Comparison of ENCODE assay signal across 12 cellular contexts in genomic region chr3:181941250-181941649, GRCh38.
DNase-seq lines count a peak whose midpoint lies in the region; ATAC-seq lines count a peak whose summit lies in the region.
"Had no signal": no experiment of that assay in that cellular context is flagged by ENCODE, and none has a peak within 500 bp of the region (broad histone marks: within the 10 kb centered on the region; RNA-seq: fewer than 3 reads in every experiment).

No MANE protein-coding gene starts in this region.

- no peaks in the 10 kb centered on the region for H3K27me3 Mint-ChIP-seq in activated CD4-positive, alpha-beta memory T cell treated with anti-CD3 and anti-CD28 coated beads, Interleukin-2, amount 10 ng/mL, durations not matched to agents 7 days and 5 days
- H3K27me3 Mint-ChIP-seq: brain; effector memory CD8-positive, alpha-beta T cell had no signal

- no peak overlapping the region for H3K27ac Mint-ChIP-seq in activated CD4-positive, alpha-beta memory T cell treated with anti-CD3 and anti-CD28 coated beads, Interleukin-2, amount 10 ng/mL, durations not matched to agents 7 days and 5 days
- H3K27ac Mint-ChIP-seq: effector memory CD8-positive, alpha-beta T cell had no signal

- CTCF ChIA-PET in activated CD4-positive, alpha-beta memory T cell treated with anti-CD3 and anti-CD28 coated beads, Interleukin-2, amount 10 ng/mL, durations not matched to agents 7 days and 5 days (lab: Charles Lee): no interaction called here

- peak; percentile 41 for DNase-seq in SW480 (ENCODE audit: low spot score)
- no peak for DNase-seq in activated CD4-positive, alpha-beta memory T cell treated with anti-CD3 and anti-CD28 coated beads, Interleukin-2, amount 10 ng/mL, durations not matched to agents 7 days and 5 days
- DNase-seq in NCI-H446 treated with DMSO at 0.1 percent for 48 hours (lab: John Stamatoyannopoulos, UW): no peak
- DNase-seq in stimulated activated naive CD4-positive, alpha-beta T cell treated with Interleukin-2 at 50 U/mL for 16 hours (lab: John Stamatoyannopoulos, UW): no peak
- DNase-seq: activated CD4-positive, CD25-positive, alpha-beta regulatory T cell treated with anti-CD3 and anti-CD28 coated beads, Interleukin-2, amount 50 U/mL, for 72 hours; effector memory CD8-positive, alpha-beta T cell; left ventricle myocardium superior had no signal

- no peak overlapping the region for H3K4me3 Mint-ChIP-seq in activated CD4-positive, alpha-beta memory T cell treated with anti-CD3 and anti-CD28 coated beads, Interleukin-2, amount 10 ng/mL, durations not matched to agents 7 days and 5 days
- H3K4me3 Mint-ChIP-seq: brain; effector memory CD8-positive, alpha-beta T cell had no signal

- no peaks in the 10 kb centered on the region for H3K4me1 Mint-ChIP-seq in activated CD4-positive, alpha-beta memory T cell treated with anti-CD3 and anti-CD28 coated beads, Interleukin-2, amount 10 ng/mL, durations not matched to agents 7 days and 5 days

- ATAC-seq in GM18858 (IDR thresholded peaks at IDR 0.05; ENCODE audit: unreplicated experiment) (peak; percentile 90), GM21717 (IDR thresholded peaks at IDR 0.05; ENCODE audit: unreplicated experiment) (peak; percentile 95), HG03378 (IDR thresholded peaks at IDR 0.05; ENCODE audit: unreplicated experiment) (peak; percentile 82), HG03108 (IDR thresholded peaks at IDR 0.05; ENCODE audit: unreplicated experiment) (no peak)
- ATAC-seq: effector memory CD8-positive, alpha-beta T cell; left ventricle myocardium superior had no signal

- POLR2A ChIA-PET in activated CD4-positive, alpha-beta memory T cell treated with anti-CD3 and anti-CD28 coated beads, Interleukin-2, amount 10 ng/mL, durations not matched to agents 7 days and 5 days (lab: Charles Lee): no interaction called here

- no peaks in the 10 kb centered on the region for H3K36me3 Mint-ChIP-seq in activated CD4-positive, alpha-beta memory T cell treated with anti-CD3 and anti-CD28 coated beads, Interleukin-2, amount 10 ng/mL, durations not matched to agents 7 days and 5 days (ENCODE audit: low read depth)
- H3K36me3 Mint-ChIP-seq: brain had no signal

- no peaks in the 10 kb centered on the region for H3K9me3 Mint-ChIP-seq in activated CD4-positive, alpha-beta memory T cell treated with anti-CD3 and anti-CD28 coated beads, Interleukin-2, amount 10 ng/mL, durations not matched to agents 7 days and 5 days
